13 cellular contexts compared by ENCODE assay signal in genomic region chr10:127991543-127992255, GRCh38.
DNase-seq lines count a peak whose midpoint lies in the region; ATAC-seq and TF ChIP-seq lines count a peak whose summit lies in the region.
"Had no signal": no experiment of that assay in that cellular context is flagged by ENCODE, and none has a peak within 500 bp of the region (broad histone marks: within the 10 kb centered on the region; RNA-seq: fewer than 3 reads in every experiment).

No MANE protein-coding gene starts in this region.

- H3K36me3 ChIP-seq in hepatocyte (replicated peaks; ENCODE audit: insufficient read depth, low read depth) (no peaks in the 10 kb centered on the region), suprapubic skin (no peaks in the 10 kb centered on the region)

- H3K9me2 ChIP-seq in hepatocyte (replicated peaks; ENCODE audit: insufficient read depth), result no peaks in the 10 kb centered on the region

- H3K79me2 ChIP-seq in hepatocyte, result no peaks in the 10 kb centered on the region

- H3K4me3 ChIP-seq in hepatocyte (no peak overlapping the region), suprapubic skin (no peak overlapping the region)

- H3K4me1 ChIP-seq in hepatocyte (ENCODE audit: insufficient read depth), result peaks cover 4% of the 10 kb centered on the region
- peaks cover 30% of the 10 kb centered on the region for H3K4me1 ChIP-seq in suprapubic skin

- DNase-seq in T-helper 1 cell, result no peak
- DNase-seq in activated T-helper 1 cell treated with anti-CD3 and anti-CD28 coated beads, Interleukin-12 subunit alpha, Interleukin-12 subunit beta, Interleukin-2, Interleukin-4 antibody, amounts not matched to agents 30 ng/mL and 10 ng/mL and 1 ng/mL, durations not matched to agents 14 hours and 24 hours and 36 hours (ENCODE audit: low spot score), result no peak
- no peak for DNase-seq in hepatocyte (ENCODE audit: low spot score)
- no peak for DNase-seq in suprapubic skin (ENCODE audit: low spot score in 2 of 2)
- DNase-seq in DMS153 treated with DMSO at 0.1 percent for 48 hours (lab: John Stamatoyannopoulos, UW; ENCODE audit: unreplicated experiment), result no peak
- no peak for DNase-seq in NCI-H1694 (lab: John Stamatoyannopoulos, UW)
- DNase-seq: cortex of kidney, NCI-H1436 treated with DMSO at 0.1 percent for 48 hours had no signal

- no peaks in the 10 kb centered on the region for H3K36me3 Mint-ChIP-seq in T-helper 1 cell treated with Interleukin-12 subunit alpha and Interleukin-12 subunit beta and Interleukin-4 antibody, amounts not matched to agents 30 μg/mL and 1 μg/mL, for 36 hours (ENCODE audit: low read depth)
- H3K36me3 Mint-ChIP-seq in activated T-helper 1 cell treated with anti-CD3 and anti-CD28 coated beads, Interleukin-12 subunit alpha, Interleukin-12 subunit beta, Interleukin-2, Interleukin-4 antibody, amounts not matched to agents 30 ng/mL and 10 ng/mL and 1 ng/mL, durations not matched to agents 14 hours and 24 hours and 36 hours (ENCODE audit: low read depth), result no peaks in the 10 kb centered on the region

- TF ChIP-seq POLR2A in suprapubic skin (IDR thresholded peaks at IDR 0.05), result no peak

- no peak overlapping the region for H2AFZ ChIP-seq in hepatocyte

- intact Hi-C loops in activated T-helper 1 cell treated with anti-CD3 and anti-CD28 coated beads, Interleukin-12 subunit alpha, Interleukin-12 subunit beta, Interleukin-2, Interleukin-4 antibody, amounts not matched to agents 30 ng/mL and 10 ng/mL and 1 ng/mL, durations not matched to agents 14 hours and 24 hours and 36 hours (cut with micrococcal nuclease), result loop anchor here (1.0 to 5.0 kb wide), 9 partner anchors 14 to 644 kb away; partner anchors contain the start of genes MKI67 and PTPRE

- no peak for ATAC-seq in HG02870 (IDR thresholded peaks at IDR 0.05; ENCODE audit: unreplicated experiment)
- ATAC-seq: Panc1 had no signal

- no peaks in the 10 kb centered on the region for H3K27me3 ChIP-seq in hepatocyte
- H3K27me3 ChIP-seq in suprapubic skin, result peaks cover 4% of the 10 kb centered on the region

- H3K27ac Mint-ChIP-seq in T-helper 1 cell treated with Interleukin-12 subunit alpha and Interleukin-12 subunit beta and Interleukin-4 antibody, amounts not matched to agents 30 μg/mL and 1 μg/mL, for 36 hours, result peak overlapping the region; percentile 89
- H3K27ac Mint-ChIP-seq in activated T-helper 1 cell treated with anti-CD3 and anti-CD28 coated beads, Interleukin-12 subunit alpha, Interleukin-12 subunit beta, Interleukin-2, Interleukin-4 antibody, amounts not matched to agents 30 ng/mL and 10 ng/mL and 1 ng/mL, durations not matched to agents 14 hours and 24 hours and 36 hours, result peak overlapping the region; percentile 96

- H3K27ac ChIP-seq in hepatocyte (peak overlapping the region; percentile 48), suprapubic skin (peak overlapping the region; percentile 45)
- H3K27ac ChIP-seq: 22Rv1 had no signal

- H3K9me3 Mint-ChIP-seq in T-helper 1 cell treated with Interleukin-12 subunit alpha and Interleukin-12 subunit beta and Interleukin-4 antibody, amounts not matched to agents 30 μg/mL and 1 μg/mL, for 36 hours, result no peaks in the 10 kb centered on the region
- H3K9me3 Mint-ChIP-seq in activated T-helper 1 cell treated with anti-CD3 and anti-CD28 coated beads, Interleukin-12 subunit alpha, Interleukin-12 subunit beta, Interleukin-2, Interleukin-4 antibody, amounts not matched to agents 30 ng/mL and 10 ng/mL and 1 ng/mL, durations not matched to agents 14 hours and 24 hours and 36 hours, result no peaks in the 10 kb centered on the region
- H3K9me3 Mint-ChIP-seq: neural crest cell had no signal

- no peak overlapping the region for H3K4me2 ChIP-seq in hepatocyte

- H4K20me1 ChIP-seq in hepatocyte (ENCODE audit: insufficient read depth, poor library complexity, severe bottlenecking), result no peaks in the 10 kb centered on the region

- peaks cover 41% of the 10 kb centered on the region for H3K4me1 Mint-ChIP-seq in T-helper 1 cell treated with Interleukin-12 subunit alpha and Interleukin-12 subunit beta and Interleukin-4 antibody, amounts not matched to agents 30 μg/mL and 1 μg/mL, for 36 hours (ENCODE audit: low read depth)
- H3K4me1 Mint-ChIP-seq in activated T-helper 1 cell treated with anti-CD3 and anti-CD28 coated beads, Interleukin-12 subunit alpha, Interleukin-12 subunit beta, Interleukin-2, Interleukin-4 antibody, amounts not matched to agents 30 ng/mL and 10 ng/mL and 1 ng/mL, durations not matched to agents 14 hours and 24 hours and 36 hours (ENCODE audit: low read depth), result peaks cover 54% of the 10 kb centered on the region

- no peak for TF ChIP-seq EP300 in suprapubic skin (IDR thresholded peaks at IDR 0.05)

- peak overlapping the region; percentile 64 for H3K4me3 Mint-ChIP-seq in T-helper 1 cell treated with Interleukin-12 subunit alpha and Interleukin-12 subunit beta and Interleukin-4 antibody, amounts not matched to agents 30 μg/mL and 1 μg/mL, for 36 hours
- H3K4me3 Mint-ChIP-seq in activated T-helper 1 cell treated with anti-CD3 and anti-CD28 coated beads, Interleukin-12 subunit alpha, Interleukin-12 subunit beta, Interleukin-2, Interleukin-4 antibody, amounts not matched to agents 30 ng/mL and 10 ng/mL and 1 ng/mL, durations not matched to agents 14 hours and 24 hours and 36 hours, result peak overlapping the region; percentile 65
- H3K4me3 Mint-ChIP-seq: neural crest cell had no signal

- TF ChIP-seq CTCF in hepatocyte (IDR thresholded peaks at IDR 0.05; ENCODE audit: poor library complexity) (no peak), suprapubic skin (IDR thresholded peaks at IDR 0.05) (no peak)

- H3K27me3 Mint-ChIP-seq in T-helper 1 cell treated with Interleukin-12 subunit alpha and Interleukin-12 subunit beta and Interleukin-4 antibody, amounts not matched to agents 30 μg/mL and 1 μg/mL, for 36 hours (ENCODE audit: low read depth), result no peaks in the 10 kb centered on the region
- H3K27me3 Mint-ChIP-seq in activated T-helper 1 cell treated with anti-CD3 and anti-CD28 coated beads, Interleukin-12 subunit alpha, Interleukin-12 subunit beta, Interleukin-2, Interleukin-4 antibody, amounts not matched to agents 30 ng/mL and 10 ng/mL and 1 ng/mL, durations not matched to agents 14 hours and 24 hours and 36 hours (ENCODE audit: insufficient read depth), result no peaks in the 10 kb centered on the region

- H3K9me3 ChIP-seq in hepatocyte (ENCODE audit: low read depth) (no peaks in the 10 kb centered on the region), suprapubic skin (no peaks in the 10 kb centered on the region)

- WGBS in hepatocyte (ENCODE audit: low lambda C conversion rate, missing lambda C conversion rate), result 89% methylated on average over 8 of the region's 8 CpGs
- WGBS in suprapubic skin, result 72% methylated on average over 8 of the region's 8 CpGs
